8 cellular contexts compared by ENCODE assay signal in genomic region chr9:133701981-133702797, GRCh38. TPM values are rescaled to one million over a fixed set of nuclear protein-coding genes. Genes with fewer than 3 reads are reported as not detected.
DNase-seq lines count a peak whose midpoint lies in the region; ATAC-seq and TF ChIP-seq lines count a peak whose summit lies in the region.

No MANE protein-coding gene starts in this region.

- H3K27ac ChIP-seq in BLaER1 = peak overlapping the region; percentile 97
- H3K27ac ChIP-seq in muscle layer of duodenum (ENCODE audit: low read length) = no peak overlapping the region

- H3K9me3 Mint-ChIP-seq in brain = peaks cover 0 to 3% (median 0%) of the 10 kb centered on the region in 5 experiments
- H3K9me3 Mint-ChIP-seq in stimulated activated naive CD8-positive, alpha-beta T cell treated with anti-CD3 and anti-CD28 coated beads, Interleukin-15, Interleukin-2, amounts not matched to agents 100 ng/mL and 50 ng/mL, for 24 hours = no peaks in the 10 kb centered on the region

- H3K27me3 Mint-ChIP-seq in brain = no peaks in the 10 kb centered on the region
- H3K27me3 Mint-ChIP-seq in stimulated activated naive CD8-positive, alpha-beta T cell treated with anti-CD3 and anti-CD28 coated beads, Interleukin-15, Interleukin-2, amounts not matched to agents 100 ng/mL and 50 ng/mL, for 24 hours = no peaks in the 10 kb centered on the region

- H3K9ac ChIP-seq in BLaER1 = peak overlapping the region; percentile 84

- no peaks in the 10 kb centered on the region for H3K36me3 ChIP-seq in BLaER1
- no peaks in the 10 kb centered on the region for H3K36me3 ChIP-seq in muscle layer of duodenum (ENCODE audit: control insufficient read depth in 1 of 2, insufficient read depth in 2 of 2, low read length in 2 of 2)

- no peaks in the 10 kb centered on the region for H3K27me3 ChIP-seq in BLaER1
- no peaks in the 10 kb centered on the region for H3K27me3 ChIP-seq in muscle layer of duodenum (ENCODE audit: low read depth, low read length)

- no peaks in the 10 kb centered on the region for H4K20me1 ChIP-seq in BLaER1

- no peaks in the 10 kb centered on the region for H3K36me3 Mint-ChIP-seq in brain
- no peaks in the 10 kb centered on the region for H3K36me3 Mint-ChIP-seq in stimulated activated naive CD8-positive, alpha-beta T cell treated with anti-CD3 and anti-CD28 coated beads, Interleukin-15, Interleukin-2, amounts not matched to agents 100 ng/mL and 50 ng/mL, for 24 hours (ENCODE audit: low read depth)

- H3K9me3 ChIP-seq in BLaER1 = no peaks in the 10 kb centered on the region
- no peaks in the 10 kb centered on the region for H3K9me3 ChIP-seq in muscle layer of duodenum (ENCODE audit: control insufficient read depth in 1 of 2, low read length in 2 of 2)

- no peak for TF ChIP-seq CTCF in brain (conservative IDR thresholded peaks at IDR 0.05)

- DNase-seq in T-helper 2 cell (peak; percentile 22 to 85 (median 46)), GDM1 (lab: John Stamatoyannopoulos, UW) (no peak), HCEC 1CT (no peak)

- H3K4me1 ChIP-seq in BLaER1 (peaks cover 79% of the 10 kb centered on the region), muscle layer of duodenum (ENCODE audit: control insufficient read depth in 1 of 2, insufficient read depth in 2 of 2, low read length in 2 of 2) (peaks cover 0 to 14% of the 10 kb centered on the region in 2 donors)

- H3K4me1 Mint-ChIP-seq in brain = peaks cover 32% of the 10 kb centered on the region
- peaks cover 40% of the 10 kb centered on the region for H3K4me1 Mint-ChIP-seq in stimulated activated naive CD8-positive, alpha-beta T cell treated with anti-CD3 and anti-CD28 coated beads, Interleukin-15, Interleukin-2, amounts not matched to agents 100 ng/mL and 50 ng/mL, for 24 hours (ENCODE audit: low read depth)

- peak overlapping the region; percentile 99 for H3K4me2 ChIP-seq in BLaER1

- peak overlapping the region in 1 of 5 experiments; percentile 28 for H3K4me3 Mint-ChIP-seq in brain
- H3K4me3 Mint-ChIP-seq in stimulated activated naive CD8-positive, alpha-beta T cell treated with anti-CD3 and anti-CD28 coated beads, Interleukin-15, Interleukin-2, amounts not matched to agents 100 ng/mL and 50 ng/mL, for 24 hours = peak overlapping the region; percentile 80

- no peak for ATAC-seq in GM18511 (IDR thresholded peaks at IDR 0.05; ENCODE audit: unreplicated experiment)

- H3K27ac Mint-ChIP-seq in brain = peak overlapping the region in 3 of 5 experiments; percentile 80 to 91 (median 82)
- peak overlapping the region; percentile 95 for H3K27ac Mint-ChIP-seq in stimulated activated naive CD8-positive, alpha-beta T cell treated with anti-CD3 and anti-CD28 coated beads, Interleukin-15, Interleukin-2, amounts not matched to agents 100 ng/mL and 50 ng/mL, for 24 hours

- H3K4me3 ChIP-seq in BLaER1 (peak overlapping the region; percentile 63), muscle layer of duodenum (ENCODE audit: low read depth in 1 of 2, low read length in 2 of 2) (peak overlapping the region; percentile 33 to 60)

RNA-seq across cellular contexts. Expression of gene SARDH, which starts 36.0 kb away (rescaled TPM):
- 4.7 TPM for polyA plus RNA-seq in brain (ENCODE audit: insufficient read depth, low read depth, low replicate concordance)

Comparison
In these comparisons a context has a peak if more than half of its experiments do, and no peak if none do; other contexts are left out.
1. DNase-seq: peak in T-helper 2 cell (5 of 5); none in GDM1 (single experiment) and HCEC 1CT (single experiment).